Comparison of ENCODE assay signal across 22 cellular contexts in genomic region chr11:21110378-21110777, GRCh38.
"Had no signal": no experiment of that assay in that cellular context is flagged by ENCODE, and none has a peak within 500 bp of the region (broad histone marks: within the 10 kb centered on the region; RNA-seq: fewer than 3 reads in every experiment).

No MANE protein-coding gene starts in this region.

- DNase-seq: activated CD4-positive, alpha-beta memory T cell treated with anti-CD3 and anti-CD28 coated beads for 36 hours; activated CD4-positive, alpha-beta T cell treated with anti-CD3 and anti-CD28 coated beads, Interleukin-2, amount 10 ng/mL, durations not matched to agents 7 days and 5 days; activated CD4-positive, CD25-positive, alpha-beta regulatory T cell; activated CD8-positive, alpha-beta memory T cell treated with anti-CD3 and anti-CD28 coated beads for 24 hours; activated gamma-delta T cell treated with Interleukin-2 at 50 U/mL for 16 hours; activated naive CD4-positive, alpha-beta T cell treated with anti-CD3 and anti-CD28 coated beads, Interleukin-2, amount 10 ng/mL, durations not matched to agents 7 days and 5 days; activated naive CD8-positive, alpha-beta T cell treated with anti-CD3 and anti-CD28 coated beads for 36 hours; activated T-cell treated with anti-CD3 and anti-CD28 coated beads, Interleukin-2, amount 50 U/mL, for 72 hours; central memory CD4-positive, alpha-beta T cell; NCI-H1092; NCI-H1436; NCI-H1694 treated with DMSO at 0.1 percent for 48 hours; NCI-H2081; NCI-H2171; NCI-H2227 treated with DMSO at 0.1 percent for 48 hours; NCI-H510A; NCI-H526 treated with DMSO at 0.1 percent for 48 hours; PC-3; SHP77; T-helper 17 cell; T-helper 9 cell had no signal

- ATAC-seq: activated T-cell treated with anti-CD3 and anti-CD28 coated beads, Interleukin-2, amount 50 U/mL, for 72 hours; PC-3; T-helper 17 cell had no signal

- H3K27ac ChIP-seq: KMS-11 had no signal
